Comparison of ENCODE assay signal across 1 cellular context in the genomic region with DNA sequence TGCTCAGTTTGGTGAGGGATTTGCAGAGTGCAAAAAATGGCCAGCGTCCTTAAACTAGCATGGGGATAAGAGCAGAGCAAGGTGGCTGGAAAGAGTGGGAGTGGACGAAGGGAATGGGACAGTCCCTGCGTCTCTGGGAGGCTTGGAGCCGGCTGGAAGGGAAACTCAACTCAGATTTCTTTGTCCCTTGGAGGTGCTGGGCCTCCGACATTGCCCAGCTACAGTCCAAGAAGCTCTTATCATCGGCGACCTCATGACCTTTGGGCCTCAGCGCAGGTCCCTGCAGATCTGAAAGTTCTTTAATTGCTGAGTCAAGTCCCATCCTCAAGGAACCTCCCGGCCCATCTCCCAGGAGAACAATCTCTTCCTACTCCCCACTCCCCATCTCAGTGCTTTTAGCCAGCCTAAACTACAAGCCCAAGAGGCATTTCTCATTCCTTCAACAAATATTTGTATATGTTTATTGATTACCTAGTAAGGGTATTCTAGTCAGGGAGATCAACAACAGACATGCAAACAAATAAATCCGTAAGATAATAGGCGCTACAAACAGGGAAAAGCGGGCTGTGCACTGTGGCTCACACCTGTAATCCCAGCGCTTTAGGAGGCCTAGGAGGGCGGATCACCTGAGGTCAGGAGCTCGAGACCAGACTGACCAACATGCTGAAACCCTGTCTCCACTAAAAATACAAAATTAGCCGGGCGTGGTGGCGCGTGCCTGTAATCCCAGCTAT.
TF ChIP-seq lines count a peak whose summit lies in the region.

No MANE protein-coding gene starts in this region.

TF ChIP-seq in SK-N-SH, 30 proteins besides CTCF, POLR2A, EP300 and RAD21 (continued from another document):
- TF ChIP-seq, protein P1, sequence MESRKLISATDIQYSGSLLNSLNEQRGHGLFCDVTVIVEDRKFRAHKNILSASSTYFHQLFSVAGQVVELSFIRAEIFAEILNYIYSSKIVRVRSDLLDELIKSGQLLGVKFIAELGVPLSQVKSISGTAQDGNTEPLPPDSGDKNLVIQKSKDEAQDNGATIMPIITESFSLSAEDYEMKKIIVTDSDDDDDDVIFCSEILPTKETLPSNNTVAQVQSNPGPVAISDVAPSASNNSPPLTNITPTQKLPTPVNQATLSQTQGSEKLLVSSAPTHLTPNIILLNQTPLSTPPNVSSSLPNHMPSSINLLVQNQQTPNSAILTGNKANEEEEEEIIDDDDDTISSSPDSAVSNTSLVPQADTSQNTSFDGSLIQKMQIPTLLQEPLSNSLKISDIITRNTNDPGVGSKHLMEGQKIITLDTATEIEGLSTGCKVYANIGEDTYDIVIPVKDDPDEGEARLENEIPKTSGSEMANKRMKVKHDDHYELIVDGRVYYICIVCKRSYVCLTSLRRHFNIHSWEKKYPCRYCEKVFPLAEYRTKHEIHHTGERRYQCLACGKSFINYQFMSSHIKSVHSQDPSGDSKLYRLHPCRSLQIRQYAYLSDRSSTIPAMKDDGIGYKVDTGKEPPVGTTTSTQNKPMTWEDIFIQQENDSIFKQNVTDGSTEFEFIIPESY (IDR thresholded peaks at IDR 0.05; ENCODE audit: borderline replicate concordance, low read depth), result no peak
- TF ChIP-seq SIN3A (IDR thresholded peaks at IDR 0.05; ENCODE audit: borderline replicate concordance, low read depth, low read length) (no peak), MXI1 (IDR thresholded peaks at IDR 0.05; ENCODE audit: low read depth, low read length) (no peak), TCF12 (IDR thresholded peaks at IDR 0.05) (no peak), NRF1 (IDR thresholded peaks at IDR 0.05; ENCODE audit: low read depth, low read length) (no peak), FOXM1 (IDR thresholded peaks at IDR 0.05; ENCODE audit: low read depth) (no peak), GABPA (IDR thresholded peaks at IDR 0.05; ENCODE audit: low read depth) (no peak), YY1 (IDR thresholded peaks at IDR 0.05; ENCODE audit: low read depth) (no peak), NFIC (IDR thresholded peaks at IDR 0.05; ENCODE audit: borderline replicate concordance) (no peak), GATA2 (CRISPR knock-in tag; IDR thresholded peaks at IDR 0.05) (no peak)
- TF ChIP-seq, protein P2, sequence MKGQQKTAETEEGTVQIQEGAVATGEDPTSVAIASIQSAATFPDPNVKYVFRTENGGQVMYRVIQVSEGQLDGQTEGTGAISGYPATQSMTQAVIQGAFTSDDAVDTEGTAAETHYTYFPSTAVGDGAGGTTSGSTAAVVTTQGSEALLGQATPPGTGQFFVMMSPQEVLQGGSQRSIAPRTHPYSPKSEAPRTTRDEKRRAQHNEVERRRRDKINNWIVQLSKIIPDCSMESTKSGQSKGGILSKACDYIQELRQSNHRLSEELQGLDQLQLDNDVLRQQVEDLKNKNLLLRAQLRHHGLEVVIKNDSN (IDR thresholded peaks at IDR 0.05; ENCODE audit: borderline replicate concordance, low read depth), result no peak
- TF ChIP-seq, protein P3, sequence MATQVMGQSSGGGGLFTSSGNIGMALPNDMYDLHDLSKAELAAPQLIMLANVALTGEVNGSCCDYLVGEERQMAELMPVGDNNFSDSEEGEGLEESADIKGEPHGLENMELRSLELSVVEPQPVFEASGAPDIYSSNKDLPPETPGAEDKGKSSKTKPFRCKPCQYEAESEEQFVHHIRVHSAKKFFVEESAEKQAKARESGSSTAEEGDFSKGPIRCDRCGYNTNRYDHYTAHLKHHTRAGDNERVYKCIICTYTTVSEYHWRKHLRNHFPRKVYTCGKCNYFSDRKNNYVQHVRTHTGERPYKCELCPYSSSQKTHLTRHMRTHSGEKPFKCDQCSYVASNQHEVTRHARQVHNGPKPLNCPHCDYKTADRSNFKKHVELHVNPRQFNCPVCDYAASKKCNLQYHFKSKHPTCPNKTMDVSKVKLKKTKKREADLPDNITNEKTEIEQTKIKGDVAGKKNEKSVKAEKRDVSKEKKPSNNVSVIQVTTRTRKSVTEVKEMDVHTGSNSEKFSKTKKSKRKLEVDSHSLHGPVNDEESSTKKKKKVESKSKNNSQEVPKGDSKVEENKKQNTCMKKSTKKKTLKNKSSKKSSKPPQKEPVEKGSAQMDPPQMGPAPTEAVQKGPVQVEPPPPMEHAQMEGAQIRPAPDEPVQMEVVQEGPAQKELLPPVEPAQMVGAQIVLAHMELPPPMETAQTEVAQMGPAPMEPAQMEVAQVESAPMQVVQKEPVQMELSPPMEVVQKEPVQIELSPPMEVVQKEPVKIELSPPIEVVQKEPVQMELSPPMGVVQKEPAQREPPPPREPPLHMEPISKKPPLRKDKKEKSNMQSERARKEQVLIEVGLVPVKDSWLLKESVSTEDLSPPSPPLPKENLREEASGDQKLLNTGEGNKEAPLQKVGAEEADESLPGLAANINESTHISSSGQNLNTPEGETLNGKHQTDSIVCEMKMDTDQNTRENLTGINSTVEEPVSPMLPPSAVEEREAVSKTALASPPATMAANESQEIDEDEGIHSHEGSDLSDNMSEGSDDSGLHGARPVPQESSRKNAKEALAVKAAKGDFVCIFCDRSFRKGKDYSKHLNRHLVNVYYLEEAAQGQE (IDR thresholded peaks at IDR 0.05; ENCODE audit: low read depth, low read length), result no peak
- TF ChIP-seq, protein P4, sequence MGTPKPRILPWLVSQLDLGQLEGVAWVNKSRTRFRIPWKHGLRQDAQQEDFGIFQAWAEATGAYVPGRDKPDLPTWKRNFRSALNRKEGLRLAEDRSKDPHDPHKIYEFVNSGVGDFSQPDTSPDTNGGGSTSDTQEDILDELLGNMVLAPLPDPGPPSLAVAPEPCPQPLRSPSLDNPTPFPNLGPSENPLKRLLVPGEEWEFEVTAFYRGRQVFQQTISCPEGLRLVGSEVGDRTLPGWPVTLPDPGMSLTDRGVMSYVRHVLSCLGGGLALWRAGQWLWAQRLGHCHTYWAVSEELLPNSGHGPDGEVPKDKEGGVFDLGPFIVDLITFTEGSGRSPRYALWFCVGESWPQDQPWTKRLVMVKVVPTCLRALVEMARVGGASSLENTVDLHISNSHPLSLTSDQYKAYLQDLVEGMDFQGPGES (IDR thresholded peaks at IDR 0.05; ENCODE audit: low read depth, low read length), result no peak
- TF ChIP-seq, protein P5, sequence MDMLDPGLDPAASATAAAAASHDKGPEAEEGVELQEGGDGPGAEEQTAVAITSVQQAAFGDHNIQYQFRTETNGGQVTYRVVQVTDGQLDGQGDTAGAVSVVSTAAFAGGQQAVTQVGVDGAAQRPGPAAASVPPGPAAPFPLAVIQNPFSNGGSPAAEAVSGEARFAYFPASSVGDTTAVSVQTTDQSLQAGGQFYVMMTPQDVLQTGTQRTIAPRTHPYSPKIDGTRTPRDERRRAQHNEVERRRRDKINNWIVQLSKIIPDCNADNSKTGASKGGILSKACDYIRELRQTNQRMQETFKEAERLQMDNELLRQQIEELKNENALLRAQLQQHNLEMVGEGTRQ (IDR thresholded peaks at IDR 0.05; ENCODE audit: borderline replicate concordance, low read depth, low read length), result no peak
- TF ChIP-seq, protein P6, sequence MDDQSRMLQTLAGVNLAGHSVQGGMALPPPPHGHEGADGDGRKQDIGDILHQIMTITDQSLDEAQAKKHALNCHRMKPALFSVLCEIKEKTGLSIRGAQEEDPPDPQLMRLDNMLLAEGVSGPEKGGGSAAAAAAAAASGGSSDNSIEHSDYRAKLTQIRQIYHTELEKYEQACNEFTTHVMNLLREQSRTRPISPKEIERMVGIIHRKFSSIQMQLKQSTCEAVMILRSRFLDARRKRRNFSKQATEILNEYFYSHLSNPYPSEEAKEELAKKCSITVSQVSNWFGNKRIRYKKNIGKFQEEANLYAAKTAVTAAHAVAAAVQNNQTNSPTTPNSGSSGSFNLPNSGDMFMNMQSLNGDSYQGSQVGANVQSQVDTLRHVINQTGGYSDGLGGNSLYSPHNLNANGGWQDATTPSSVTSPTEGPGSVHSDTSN (IDR thresholded peaks at IDR 0.05), result no peak
